In genomic region chr15:52653451-52653964, GRCh38 we compare ENCODE assay signal across 9 cellular contexts. TPM values are rescaled to one million over a fixed set of nuclear protein-coding genes. Genes with fewer than 3 reads are reported as not detected.
DNase-seq lines count a peak whose midpoint lies in the region; ATAC-seq, FAIRE-seq and TF ChIP-seq lines count a peak whose summit lies in the region.
"Had no signal": no experiment of that assay in that cellular context is flagged by ENCODE, and none has a peak within 500 bp of the region (broad histone marks: within the 10 kb centered on the region; RNA-seq: fewer than 3 reads in every experiment).

No MANE protein-coding gene starts in this region.

- H3K9me1 ChIP-seq in keratinocyte (ENCODE audit: control insufficient read depth, extremely low read depth, insufficient read depth, low read length): no peaks in the 10 kb centered on the region

- peak overlapping the region; percentile 55 for H2AFZ ChIP-seq in keratinocyte (ENCODE audit: control insufficient read depth, low read length)

- TF ChIP-seq POLR2A in thyroid gland (IDR thresholded peaks at IDR 0.05): no peak

- H3K9me3 ChIP-seq in keratinocyte (ENCODE audit: control insufficient read depth, low read depth, low read length) (no peaks in the 10 kb centered on the region), thyroid gland (no peaks in the 10 kb centered on the region)

- H3K27ac ChIP-seq in angular gyrus (ENCODE audit: low read depth, low read length) (peak overlapping the region; percentile 68), keratinocyte (ENCODE audit: control insufficient read depth, insufficient read depth, low read length) (peak overlapping the region; percentile 68), thyroid gland (peak overlapping the region; percentile 53 to 72 (median 70))

- no peaks in the 10 kb centered on the region for H3K27me3 ChIP-seq in keratinocyte (ENCODE audit: control insufficient read depth, extremely low read depth, insufficient read depth, low read length)
- no peaks in the 10 kb centered on the region for H3K27me3 ChIP-seq in thyroid gland

- no peak for ATAC-seq in HG03460 (IDR thresholded peaks at IDR 0.05; ENCODE audit: unreplicated experiment)
- ATAC-seq in GM18868 (IDR thresholded peaks at IDR 0.05; ENCODE audit: unreplicated experiment): no peak

- H3K79me2 ChIP-seq in keratinocyte (ENCODE audit: control insufficient read depth, insufficient read depth, low read length): no peaks in the 10 kb centered on the region

- H3K4me1 ChIP-seq in keratinocyte (ENCODE audit: control insufficient read depth, extremely low read depth, insufficient read depth, low read length): peaks cover 32% of the 10 kb centered on the region
- H3K4me1 ChIP-seq in thyroid gland: peaks cover 57 to 62% of the 10 kb centered on the region in 2 donors

- TF ChIP-seq CTCF in keratinocyte (optimal IDR thresholded peaks at IDR 0.05 in 1 of 3, IDR thresholded peaks at IDR 0.05 in 1 of 3, conservative IDR thresholded peaks at IDR 0.05 in 1 of 3; ENCODE audit: extremely low read depth in 1 of 3, insufficient read depth in 2 of 3, low read length in 3 of 3): no peak
- no peak for TF ChIP-seq CTCF in thyroid gland (IDR thresholded peaks at IDR 0.05)

- peak; percentile 55 for FAIRE-seq in keratinocyte (lab: Jason Lieb, UNC)
- FAIRE-seq: TTC549 had no signal

- DNase-seq in DMS 273 (lab: John Stamatoyannopoulos, UW; ENCODE audit: unreplicated experiment) (peak; percentile 36), DMS 273 treated with DMSO at 0.1 percent for 48 hours (lab: John Stamatoyannopoulos, UW) (no peak), keratinocyte (ENCODE audit: low read depth, low spot score) (peak; percentile 53), thyroid gland (no peak), NCI-H2227 treated with DMSO at 0.1 percent for 48 hours (lab: John Stamatoyannopoulos, UW) (no peak)

- H3K9ac ChIP-seq in keratinocyte (ENCODE audit: control insufficient read depth, extremely low read depth, insufficient read depth, low read length): peak overlapping the region; percentile 19

- dilution Hi-C loops in keratinocyte (cut with MboI; ENCODE audit: extremely low pct_ligation_motif_present, low sequenced_read_pairs): no loop called here

- intact Hi-C loops in thyroid gland (cut with DNase I): no loop called here

- H3K4me2 ChIP-seq in keratinocyte (ENCODE audit: control insufficient read depth, extremely low read depth, insufficient read depth, low read depth, low read length): peak overlapping the region; percentile 55

- peak overlapping the region in 1 of 3 experiments; percentile 18 for H3K4me3 ChIP-seq in keratinocyte (ENCODE audit: control insufficient read depth in 2 of 3, extremely low read depth in 1 of 3, insufficient read depth in 2 of 3, low read depth in 1 of 3, low read length in 3 of 3)
- no peak overlapping the region for H3K4me3 ChIP-seq in thyroid gland (replicated peaks in 1 of 3)

- 65 to 69% methylated on average over 4 of the region's 4 CpGs for WGBS in thyroid gland, 2 donors

- H3K36me3 ChIP-seq in keratinocyte (ENCODE audit: control insufficient read depth in 2 of 2, extremely low read depth in 1 of 2, insufficient read depth in 2 of 2, low read length in 2 of 2): no peaks in the 10 kb centered on the region
- no peaks in the 10 kb centered on the region for H3K36me3 ChIP-seq in thyroid gland

- no peaks in the 10 kb centered on the region for H4K20me1 ChIP-seq in keratinocyte (ENCODE audit: control insufficient read depth, extremely low read depth, insufficient read depth, low read length)

RNA-seq across cellular contexts. Expression of gene ATOSA, which starts 25.7 kb away (rescaled TPM):
- polyA plus RNA-seq in keratinocyte: 6.1 to 19.9 TPM (median 18.5 TPM) in 3 replicates
- 64.0 TPM for polyA plus RNA-seq in keratinocyte (2011; ENCODE audit: low read depth)
- 6.5 and 14.8 TPM in 2 replicates for polyA plus RNA-seq in keratinocyte (2011; cell fraction: cytosol; rRNA removed)
- polyA plus RNA-seq in keratinocyte (2011; cell fraction: nucleus; rRNA removed): 42.5 and 45.4 TPM in 2 replicates
- polyA plus RNA-seq in keratinocyte (2012; ENCODE audit: low replicate concordance): 5.7 and 17.0 TPM in 2 replicates
- 1.7 to 16.7 TPM (median 9.9 TPM) in 3 replicates for polyA minus RNA-seq in keratinocyte
- 5.4 TPM for polyA minus RNA-seq in keratinocyte (2011; cell fraction: cytosol; rRNA and poly(A)+ RNA removed)
- polyA minus RNA-seq in keratinocyte (2011; cell fraction: nucleus; rRNA and poly(A)+ RNA removed): 23.8 and 52.0 TPM in 2 replicates
- total RNA-seq in thyroid gland: 100 to 1,000 TPM in 2 of 4 donors, 10 to 100 TPM in 2; 88.7 to 164 (median 117) TPM

Comparison
In these comparisons a context has a peak if more than half of its experiments do, and no peak if none do; other contexts are left out.
1. DNase-seq: peak in DMS 273 (single experiment) and keratinocyte (single experiment); none in DMS 273 treated with DMSO at 0.1 percent for 48 hours (single experiment), thyroid gland (0 of 2) and NCI-H2227 treated with DMSO at 0.1 percent for 48 hours (single experiment).
2. Peak in every context shown above with its lines, with median percentiles within 50 percentile points of each other: H3K27ac ChIP-seq.